Comparison of ENCODE assay signal across 20 cellular contexts in genomic region chr9:120395374-120395773, GRCh38.
"Had no signal": no experiment of that assay in that cellular context is flagged by ENCODE, and none has a peak within 500 bp of the region (broad histone marks: within the 10 kb centered on the region; RNA-seq: fewer than 3 reads in every experiment).

No MANE protein-coding gene starts in this region.

- H3K27me3 ChIP-seq: pancreas, tibial nerve, uterus had no signal

- H3K4me1 Mint-ChIP-seq: brain, neural crest cell had no signal

- H3K27ac Mint-ChIP-seq: dendritic cell treated with granulocyte-macrophage colony-stimulating factor and Interleukin-4, amounts not matched to agents 40 ng/mL and 50 ng/mL, for 4 days had no signal

- H3K9me3 Mint-ChIP-seq: activated naive CD4-positive, alpha-beta T cell treated with anti-CD3 and anti-CD28 coated beads, Interleukin-2, amount 10 ng/mL, durations not matched to agents 7 days and 5 days; activated T-helper 17 cell treated with anti-CD3 and anti-CD28 coated beads, Interleukin-2, amount 50 U/mL, for 72 hours; brain; dendritic cell treated with granulocyte-macrophage colony-stimulating factor and Interleukin-4, amounts not matched to agents 40 ng/mL and 50 ng/mL, for 4 days; neural crest cell; T-cell had no signal

- H3K4me3 Mint-ChIP-seq: activated naive CD4-positive, alpha-beta T cell treated with anti-CD3 and anti-CD28 coated beads, Interleukin-2, amount 10 ng/mL, durations not matched to agents 7 days and 5 days; brain; dendritic cell treated with granulocyte-macrophage colony-stimulating factor and Interleukin-4, amounts not matched to agents 40 ng/mL and 50 ng/mL, for 4 days; neural crest cell had no signal

- ATAC-seq: activated T-helper 17 cell treated with anti-CD3 and anti-CD28 coated beads, Interleukin-2, amount 50 U/mL, for 72 hours; left ventricle myocardium superior; pancreas; T-cell had no signal

- DNase-seq: activated CD4-positive, CD25-positive, alpha-beta regulatory T cell treated with anti-CD3 and anti-CD28 coated beads, Interleukin-2, amount 50 U/mL, for 72 hours; activated naive CD4-positive, alpha-beta T cell treated with anti-CD3 and anti-CD28 coated beads, Interleukin-2, amount 10 ng/mL, durations not matched to agents 7 days and 5 days; cerebellar nuclear complex; effector memory CD4-positive, alpha-beta T cell; foreskin melanocyte; kidney glomerular epithelial cell; left ventricle myocardium superior; pancreas; stimulated activated CD4-positive, alpha-beta T cell treated with anti-CD3 and anti-CD28 coated beads, Interleukin-4, amount 100 ng/mL, for 24 hours; stimulated activated naive CD4-positive, alpha-beta T cell; substantia nigra; T-cell; T1000; uterus had no signal

- H3K36me3 ChIP-seq: uterus had no signal

- H3K9me3 ChIP-seq: pancreas, tibial nerve, uterus had no signal

- H3K27ac ChIP-seq: pancreas, tibial nerve, uterus had no signal

- H3K4me3 ChIP-seq: pancreas, skin epidermis, tibial nerve, uterus had no signal

- H3K27me3 Mint-ChIP-seq: activated naive CD4-positive, alpha-beta T cell treated with anti-CD3 and anti-CD28 coated beads, Interleukin-2, amount 10 ng/mL, durations not matched to agents 7 days and 5 days; activated T-helper 17 cell treated with anti-CD3 and anti-CD28 coated beads, Interleukin-2, amount 50 U/mL, for 72 hours; dendritic cell treated with granulocyte-macrophage colony-stimulating factor and Interleukin-4, amounts not matched to agents 40 ng/mL and 50 ng/mL, for 4 days; T-cell had no signal

- H3K4me1 ChIP-seq: pancreas, tibial nerve, uterus had no signal
